15 cellular contexts compared by ENCODE assay signal in the genomic region with DNA sequence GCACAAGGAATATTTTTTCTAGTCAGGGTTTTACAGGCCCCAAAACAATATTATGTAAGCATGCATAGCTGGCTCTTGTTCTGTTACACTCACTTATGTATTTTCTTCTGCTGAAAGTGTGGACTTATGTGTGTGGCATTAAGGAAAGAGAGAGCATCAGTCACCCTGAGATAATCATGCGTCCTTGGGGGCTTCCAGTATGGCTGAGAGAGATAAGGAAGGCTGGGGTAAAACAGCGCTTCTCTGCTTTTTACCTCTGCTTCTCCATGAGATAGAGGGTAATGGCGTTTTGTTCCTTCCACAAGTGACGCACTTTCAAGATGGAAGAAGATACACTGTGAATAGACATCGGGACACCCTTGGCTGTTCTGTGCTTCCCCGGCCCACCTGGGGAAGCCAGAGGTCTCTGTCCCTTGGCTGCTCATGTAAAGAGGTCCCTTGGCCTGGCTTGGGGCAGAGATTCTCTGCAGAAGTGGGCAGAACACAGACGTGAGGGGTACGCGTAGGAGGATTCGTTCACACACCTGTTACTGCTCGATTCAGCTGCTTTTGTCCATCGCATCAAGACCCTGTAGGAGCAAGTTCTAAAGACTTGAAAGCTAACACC.
A peak's percentile ranks its signal among the peaks of the same experiment; 100 is the strongest.
DNase-seq lines count a peak whose midpoint lies in the region; ATAC-seq and TF ChIP-seq lines count a peak whose summit lies in the region.
"Had no signal": no experiment of that assay in that cellular context is flagged by ENCODE, and none has a peak within 500 bp of the region (broad histone marks: within the 10 kb centered on the region; RNA-seq: fewer than 3 reads in every experiment).

No MANE protein-coding gene starts in this region.

- H3K36me3 Mint-ChIP-seq in mesothelial cell of epicardium = no peaks in the 10 kb centered on the region

- peak; percentile 81 for DNase-seq in CMK (ENCODE audit: low read depth)
- DNase-seq in esophagus muscularis mucosa (ENCODE audit: extremely low spot score) = no peak
- no peak for DNase-seq in NCI-H2081 treated with DMSO at 0.1 percent for 48 hours (lab: John Stamatoyannopoulos, UW)
- no peak for DNase-seq in WERI-Rb-1
- no peak for DNase-seq in mesothelial cell of epicardium (ENCODE audit: low spot score in 2 of 2, unreplicated experiment in 2 of 2)
- DNase-seq: COR-L47, HCEC 1CT, KBM-7, NCI-H774 had no signal

- no peaks in the 10 kb centered on the region for H3K27me3 Mint-ChIP-seq in mesothelial cell of epicardium (ENCODE audit: low read depth)

- H3K4me3 ChIP-seq in esophagus muscularis mucosa = no peak overlapping the region
- no peak overlapping the region for H3K4me3 ChIP-seq in stomach smooth muscle (ENCODE audit: low read length in 2 of 2)
- H3K4me3 ChIP-seq in WERI-Rb-1 (ENCODE audit: low read depth, low read length) = no peak overlapping the region
- H3K4me3 ChIP-seq: SK-N-MC had no signal

- WGBS in esophagus muscularis mucosa = 95% methylated on average over 11 of the region's 12 CpGs

- H3K27ac Mint-ChIP-seq in mesothelial cell of epicardium = no peak overlapping the region

- ATAC-seq in GM18870 (IDR thresholded peaks at IDR 0.05; ENCODE audit: unreplicated experiment) = no peak
- ATAC-seq: Right ventricle myocardium inferior had no signal

- H3K36me3 ChIP-seq in esophagus muscularis mucosa (no peaks in the 10 kb centered on the region), stomach smooth muscle (ENCODE audit: control insufficient read depth in 2 of 2, insufficient read depth in 2 of 2, low read length in 2 of 2) (no peaks in the 10 kb centered on the region), WERI-Rb-1 (no peaks in the 10 kb centered on the region)

- H3K4me1 Mint-ChIP-seq in mesothelial cell of epicardium = peaks cover 13% of the 10 kb centered on the region

- TF ChIP-seq POLR2A in esophagus muscularis mucosa (IDR thresholded peaks at IDR 0.05; ENCODE audit: low read depth) = no peak

- H3K9me3 ChIP-seq in esophagus muscularis mucosa = no peaks in the 10 kb centered on the region
- H3K9me3 ChIP-seq in stomach smooth muscle (ENCODE audit: control insufficient read depth in 2 of 2, low read length in 2 of 2) = no peaks in the 10 kb centered on the region
- H3K9me3 ChIP-seq in WERI-Rb-1 (ENCODE audit: severe bottlenecking) = no peaks in the 10 kb centered on the region

- H3K27me3 ChIP-seq in esophagus muscularis mucosa = no peaks in the 10 kb centered on the region
- no peaks in the 10 kb centered on the region for H3K27me3 ChIP-seq in stomach smooth muscle (ENCODE audit: control insufficient read depth in 1 of 2, insufficient read depth in 2 of 2, low read length in 2 of 2)
- H3K27me3 ChIP-seq in WERI-Rb-1 (ENCODE audit: insufficient read depth, low read depth, severe bottlenecking) = no peaks in the 10 kb centered on the region

- TF ChIP-seq CTCF in esophagus muscularis mucosa (IDR thresholded peaks at IDR 0.05) (no peak), WERI-Rb-1 (IDR thresholded peaks at IDR 0.05; ENCODE audit: low read depth, low read length) (no peak), mesothelial cell of epicardium (IDR thresholded peaks at IDR 0.05; ENCODE audit: unreplicated experiment) (no peak)

- H3K4me3 Mint-ChIP-seq in mesothelial cell of epicardium = no peak overlapping the region

- intact Hi-C loops in esophagus muscularis mucosa (cut with DNase I) = no loop called here

- no peaks in the 10 kb centered on the region for H3K9me3 Mint-ChIP-seq in mesothelial cell of epicardium

- TF ChIP-seq EP300 in esophagus muscularis mucosa (IDR thresholded peaks at IDR 0.05) = no peak

- H3K27ac ChIP-seq in angular gyrus (ENCODE audit: low read depth, low read length) = peak overlapping the region; percentile 93
- H3K27ac ChIP-seq in esophagus muscularis mucosa (replicated peaks in 1 of 4) = peak overlapping the region; percentile 46 to 54 (median 51)
- H3K27ac ChIP-seq in stomach smooth muscle (ENCODE audit: low read length) = peak overlapping the region; percentile 67
- no peak overlapping the region for H3K27ac ChIP-seq in WERI-Rb-1
- H3K27ac ChIP-seq: C4-2B, SK-N-MC had no signal

- peaks cover 0 to 15% (median 13%) of the 10 kb centered on the region in 4 donors for H3K4me1 ChIP-seq in esophagus muscularis mucosa
- H3K4me1 ChIP-seq in stomach smooth muscle (ENCODE audit: control insufficient read depth, insufficient read depth, low read length) = peaks cover 11% of the 10 kb centered on the region

- no peak overlapping the region for H3K9ac ChIP-seq in stomach smooth muscle (ENCODE audit: low read length in 2 of 2)
